Comparison of ENCODE assay signal across 2 cellular contexts in genomic region chr4:154597281-154597680, GRCh38.
TF ChIP-seq lines count a peak whose summit lies in the region.
"Not testable (repeated sequence)": the region's sequence is repeated elsewhere in the genome, so short reads cannot be mapped to it uniquely, and the experiment has no call there.

No MANE protein-coding gene starts in this region.

TF ChIP-seq in HepG2, 621 proteins besides CTCF, POLR2A, EP300 and RAD21 (continues in another document):
- TF ChIP-seq HDAC1 (CRISPR knock-in tag; IDR thresholded peaks at IDR 0.05) (0 out of 2 replicates have a peak, but pooled peaks have one; percentile 10), ZNF460 (CRISPR knock-in tag; IDR thresholded peaks at IDR 0.05; ENCODE audit: borderline replicate concordance) (peak; percentile 81; the same call in 1 of the 2 replicates), ZBTB38 (CRISPR knock-in tag; IDR thresholded peaks at IDR 0.05) (peak; percentile 88), KDM5B (CRISPR knock-in tag; IDR thresholded peaks at IDR 0.05; ENCODE audit: borderline replicate concordance) (0 out of 2 replicates have a peak, but pooled peaks have one; percentile 24), HOXA3 (CRISPR knock-in tag; IDR thresholded peaks at IDR 0.05) (peak; percentile 35; the same call in 1 of the 2 replicates), FOXA1 (CRISPR knock-in tag; IDR thresholded peaks at IDR 0.05) (0 out of 2 replicates have a peak, but pooled peaks have one; percentile 14), RARA (CRISPR knock-in tag; IDR thresholded peaks at IDR 0.05) (peak; percentile 93), ZMYM4 (CRISPR knock-in tag; IDR thresholded peaks at IDR 0.05) (peak; percentile 55; the same call in 1 of the 2 replicates), SALL1 (CRISPR knock-in tag; IDR thresholded peaks at IDR 0.05) (peak; percentile 81), SOX13 (CRISPR knock-in tag; conservative IDR thresholded peaks at IDR 0.05 in 1 of 2, IDR thresholded peaks at IDR 0.05 in 1 of 2) (peak in 1 of 2 experiments; percentile 25; a peak in 1 of 4 replicates), TBX2 (CRISPR knock-in tag; IDR thresholded peaks at IDR 0.05; ENCODE audit: borderline replicate concordance) (peak; percentile 21; the same call in 1 of the 2 replicates), ZNF644 (CRISPR knock-in tag; IDR thresholded peaks at IDR 0.05; ENCODE audit: low read depth) (peak; percentile 29; the same call in 1 of the 2 replicates), MED1 (CRISPR knock-in tag; IDR thresholded peaks at IDR 0.05) (peak; percentile 42; the same call in 1 of the 2 replicates), MTA1 (CRISPR knock-in tag; IDR thresholded peaks at IDR 0.05; ENCODE audit: borderline replicate concordance) (peak; percentile 51; the same call in 1 of the 2 replicates), NR2F6 (IDR thresholded peaks at IDR 0.05) (peak; percentile 67), NR2F6 (CRISPR knock-in tag; IDR thresholded peaks at IDR 0.05) (peak; percentile 67; the same call in 1 of the 2 replicates), RXRA (CRISPR knock-in tag; IDR thresholded peaks at IDR 0.05) (peak; percentile 79), ZBTB33 (CRISPR knock-in tag; IDR thresholded peaks at IDR 0.05) (peak; percentile 78), NR2F2 (IDR thresholded peaks at IDR 0.05; ENCODE audit: borderline replicate concordance, low read depth) (0 out of 2 replicates have a peak, but pooled peaks have one; percentile 28), ZNF501 (CRISPR knock-in tag; IDR thresholded peaks at IDR 0.05) (0 out of 2 replicates have a peak, but pooled peaks have one; percentile 28), ZNF687 (CRISPR knock-in tag; IDR thresholded peaks at IDR 0.05) (peak; percentile 72)
- TF ChIP-seq FOXA1, SOX13 (IDR thresholded peaks at IDR 0.05): not testable (repeated sequence)

TF ChIP-seq in liver, 16 proteins besides CTCF, POLR2A, EP300 and RAD21:
- TF ChIP-seq RXRA (IDR thresholded peaks at IDR 0.05): peak in 1 of 2 donors; percentile 10
